In the genomic region with DNA sequence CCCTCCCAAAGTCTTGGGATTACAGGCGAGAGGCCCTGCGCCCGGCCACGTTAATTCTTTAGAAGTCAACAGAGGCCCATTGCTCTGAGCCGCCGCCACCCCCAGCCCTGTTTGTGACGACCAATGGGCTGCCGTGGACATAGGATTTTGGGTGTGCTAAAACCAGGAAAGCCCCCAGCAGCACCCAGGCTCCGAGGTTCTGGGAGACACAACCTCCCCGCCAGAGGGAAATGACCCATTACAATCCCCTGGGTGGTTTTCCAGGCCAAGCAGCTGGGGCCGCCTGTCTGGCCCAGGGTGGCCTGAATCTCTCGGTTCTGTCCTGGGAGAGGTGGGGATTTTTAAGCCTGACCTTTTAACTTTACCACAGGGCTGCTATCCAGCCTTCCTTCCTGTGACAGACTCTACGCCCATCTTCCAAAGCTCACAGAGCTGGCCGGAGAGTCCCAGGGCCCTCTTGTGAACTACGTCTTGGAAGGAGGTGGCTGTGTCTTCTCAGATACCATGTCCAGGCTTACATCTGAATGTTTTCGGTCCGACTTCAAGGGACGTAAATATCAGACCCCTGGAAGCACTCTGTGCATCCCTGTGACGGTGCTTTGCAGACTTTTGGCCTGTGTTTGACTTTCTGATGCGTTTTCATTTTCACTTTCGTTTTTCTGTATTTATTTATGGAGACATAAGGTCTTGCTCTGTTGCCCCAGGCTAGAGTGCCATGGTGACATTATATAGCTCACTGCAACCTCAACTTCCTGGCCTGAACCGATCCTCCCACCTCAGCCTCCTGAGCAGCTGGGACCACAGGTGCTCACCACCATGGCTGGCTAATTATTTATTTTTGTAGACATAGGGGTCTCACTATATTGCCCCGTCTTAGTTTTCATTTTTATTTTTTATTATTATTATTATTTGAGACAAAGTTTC, we compare ENCODE assay signal across 9 cellular contexts. TPM values are rescaled to one million over a fixed set of nuclear protein-coding genes. Genes with fewer than 3 reads are reported as not detected.
DNase-seq lines count a peak whose midpoint lies in the region; ATAC-seq and TF ChIP-seq lines count a peak whose summit lies in the region.
"Had no signal": no experiment of that assay in that cellular context is flagged by ENCODE, and none has a peak within 500 bp of the region (broad histone marks: within the 10 kb centered on the region; RNA-seq: fewer than 3 reads in every experiment).

No MANE protein-coding gene starts in this region.

- H3K4me1 Mint-ChIP-seq in mesothelial cell of epicardium, result no peaks in the 10 kb centered on the region

- H3K79me2 ChIP-seq in DOHH2 (ENCODE audit: control insufficient read depth, low read length), result peaks cover 78% of the 10 kb centered on the region

- H3K27ac Mint-ChIP-seq in mesothelial cell of epicardium, result no peak overlapping the region

- intact Hi-C loops in uterus (cut with DNase I; ENCODE audit: low total_unique reads), result no loop called here

- no peaks in the 10 kb centered on the region for H3K36me3 Mint-ChIP-seq in mesothelial cell of epicardium

- no peak for TF ChIP-seq POLR2A in uterus (IDR thresholded peaks at IDR 0.05)

- H3K27me3 Mint-ChIP-seq in mesothelial cell of epicardium (ENCODE audit: low read depth), result no peaks in the 10 kb centered on the region

- H4K20me1 ChIP-seq in DOHH2 (ENCODE audit: control insufficient read depth, insufficient read depth, low read depth, low read length), result no peaks in the 10 kb centered on the region

- H3K9me3 Mint-ChIP-seq in mesothelial cell of epicardium, result no peaks in the 10 kb centered on the region

- DNase-seq in dermis blood vessel endothelial cell (peak; percentile 13), uterus (no peak), NCI-H526 treated with DMSO at 0.1 percent for 48 hours (lab: John Stamatoyannopoulos, UW) (no peak), NCI-H1105 treated with DMSO at 0.1 percent for 48 hours (lab: John Stamatoyannopoulos, UW) (no peak), mesothelial cell of epicardium (ENCODE audit: low spot score in 2 of 2, unreplicated experiment in 2 of 2) (no peak)

- no peaks in the 10 kb centered on the region for H3K9me3 ChIP-seq in DOHH2 (ENCODE audit: control insufficient read depth, insufficient read depth, low read length)
- H3K9me3 ChIP-seq in uterus, result no peaks in the 10 kb centered on the region

- TF ChIP-seq CTCF in DOHH2 (IDR thresholded peaks at IDR 0.05; ENCODE audit: low read depth, low read length, poor library complexity, severe bottlenecking) (no peak), uterus (IDR thresholded peaks at IDR 0.05) (no peak), mesothelial cell of epicardium (IDR thresholded peaks at IDR 0.05; ENCODE audit: unreplicated experiment) (no peak)

- peak overlapping the region; percentile 97 for H3K4me2 ChIP-seq in DOHH2 (ENCODE audit: low read length)

- H3K27ac ChIP-seq in DOHH2 (ENCODE audit: low read depth, low read length), result peak overlapping the region; percentile 99
- peak overlapping the region; percentile 24 to 41 for H3K27ac ChIP-seq in uterus

- ATAC-seq in GM19467 (IDR thresholded peaks at IDR 0.05; ENCODE audit: unreplicated experiment) (peak; percentile 65), HG03457 (IDR thresholded peaks at IDR 0.05; ENCODE audit: unreplicated experiment) (peak; percentile 60)

- H3K4me3 ChIP-seq in DOHH2 (ENCODE audit: low read length) (peak overlapping the region; percentile 70), uterus (no peak overlapping the region)

- H3K4me3 Mint-ChIP-seq in mesothelial cell of epicardium, result no peak overlapping the region

- H3F3A ChIP-seq in DOHH2 (ENCODE audit: control insufficient read depth, insufficient read depth), result peaks cover 58% of the 10 kb centered on the region

- peaks cover 73% of the 10 kb centered on the region for H3K36me3 ChIP-seq in DOHH2 (ENCODE audit: control insufficient read depth, low read length)
- H3K36me3 ChIP-seq in uterus, result no peaks in the 10 kb centered on the region

- H3K9me2 ChIP-seq in DOHH2 (replicated peaks; ENCODE audit: control insufficient read depth, low read length), result no peaks in the 10 kb centered on the region

- H3K27me3 ChIP-seq in DOHH2 (ENCODE audit: control insufficient read depth, low read length) (no peaks in the 10 kb centered on the region), uterus (no peaks in the 10 kb centered on the region)

- peaks cover 98% of the 10 kb centered on the region for H3K4me1 ChIP-seq in DOHH2 (ENCODE audit: control insufficient read depth, low read length)
- H3K4me1 ChIP-seq in uterus, result no peaks in the 10 kb centered on the region

RNA-seq across cellular contexts. Expression of a gene that starts 36.0 kb away (rescaled TPM):
- 0.17 and 0.79 TPM in 2 replicates for total RNA-seq in dermis blood vessel endothelial cell
- total RNA-seq in uterus, result 1 to 10 TPM in 1 of 4 donors, under 1 TPM in 2, not detected in 1; 0.59 to 3.6 (median 0.90) TPM
- not detected in 3 replicates for total RNA-seq in mesothelial cell of epicardium
- total RNA-seq: astrocyte had no signal

RNA-seq across cellular contexts. Expression of a gene that starts 48.3 kb away (rescaled TPM):
- total RNA-seq in dermis blood vessel endothelial cell, result 9.7 and 12.5 TPM in 2 replicates
- total RNA-seq in uterus, result 10 to 100 TPM in 2 of 4 donors, 1 to 10 TPM in 2; 6.4 to 43.5 (median 11.1) TPM
- 30.1 to 31.9 TPM (median 31.2 TPM) in 3 replicates for total RNA-seq in mesothelial cell of epicardium
